In the genomic region with DNA sequence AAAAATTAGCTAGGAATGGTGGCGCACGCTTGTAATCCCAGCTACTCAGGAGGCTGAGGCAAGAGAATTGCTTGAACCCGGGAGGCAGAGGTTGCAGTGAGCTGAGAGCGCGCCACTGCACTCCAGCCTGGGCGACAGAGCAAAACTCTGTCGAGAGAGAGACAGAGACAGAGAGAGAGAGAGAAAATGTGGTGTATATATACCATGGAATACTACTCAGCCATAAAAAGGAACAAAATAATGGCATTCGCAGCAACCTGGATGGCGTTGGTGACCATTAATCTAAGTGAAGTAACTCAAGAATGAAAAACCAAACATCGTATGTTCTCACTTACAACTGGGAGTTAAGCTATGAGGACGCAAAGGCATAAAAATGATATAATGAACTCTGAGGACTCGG, we compare ENCODE assay signal across 5 cellular contexts. TPM values are rescaled to one million over a fixed set of nuclear protein-coding genes. Genes with fewer than 3 reads are reported as not detected.
"Had no signal": no experiment of that assay in that cellular context is flagged by ENCODE, and none has a peak within 500 bp of the region (broad histone marks: within the 10 kb centered on the region; RNA-seq: fewer than 3 reads in every experiment).

No MANE protein-coding gene starts in this region.

RNA-seq across cellular contexts. Expression of a gene that starts 48.4 kb away (rescaled TPM):
- total RNA-seq: thoracic aorta, thyroid gland, tibial nerve, vagina had no signal

RNA-seq across cellular contexts. Expression of a gene that starts 49.8 kb away (rescaled TPM):
- total RNA-seq: temporal lobe, vagina had no signal
